ENCODE assay signal across 8 cellular contexts in the genomic region with DNA sequence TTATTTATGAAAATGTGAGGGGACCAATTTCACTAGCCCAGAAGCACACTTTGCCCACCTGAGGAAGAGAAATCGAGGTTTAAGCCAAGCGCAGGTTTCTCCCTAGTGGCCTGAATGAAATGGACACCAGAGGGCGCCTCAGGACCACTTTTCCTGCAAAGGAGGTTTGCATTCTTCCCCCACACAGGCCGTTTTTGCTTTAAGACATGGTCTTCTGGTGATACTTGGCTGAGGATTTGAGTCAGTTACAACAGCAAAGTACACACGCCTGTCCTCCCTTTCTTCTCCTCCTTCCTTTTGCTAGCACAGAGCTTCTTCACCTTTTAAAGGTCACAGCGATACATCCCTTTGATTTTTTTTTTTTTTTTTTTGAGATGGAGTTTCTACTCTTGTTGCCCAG. TPM values are rescaled to one million over a fixed set of nuclear protein-coding genes. Genes with fewer than 3 reads are reported as not detected.
DNase-seq lines count a peak whose midpoint lies in the region; ATAC-seq, FAIRE-seq and TF ChIP-seq lines count a peak whose summit lies in the region.

No MANE protein-coding gene starts in this region.

- no peak overlapping the region for H3K4me3 Mint-ChIP-seq in progenitor cell of endocrine pancreas (ENCODE audit: low read depth)

- H3K27ac Mint-ChIP-seq in activated naive CD4-positive, alpha-beta T cell treated with anti-CD3 and anti-CD28 coated beads, Interleukin-2, amount 50 U/mL, for 72 hours, result no peak overlapping the region
- peak overlapping the region; percentile 74 for H3K27ac Mint-ChIP-seq in progenitor cell of endocrine pancreas

- intact Hi-C loops in Right ventricle myocardium superior (cut with DNase I), result loop anchor here (5.0 to 10.0 kb wide), 2 partner anchors 234 to 577 kb away; no protein-coding TSS in a partner anchor

- DNase-seq in G401 (ENCODE audit: low spot score) (peak; percentile 87), MV-4-11 (lab: John Stamatoyannopoulos, UW) (peak; percentile 65), SKM-1 (lab: John Stamatoyannopoulos, UW; ENCODE audit: unreplicated experiment) (peak; percentile 46), Right ventricle myocardium superior (peak; percentile 80), progenitor cell of endocrine pancreas (ENCODE audit: low spot score, unreplicated experiment) (peak; percentile 79), urothelium cell line (ENCODE audit: low spot score) (peak; percentile 77)
- peak in 1 of 2 donors; percentile 84 for DNase-seq in activated naive CD4-positive, alpha-beta T cell treated with anti-CD3 and anti-CD28 coated beads, Interleukin-2, amount 50 U/mL, for 72 hours (ENCODE audit: low spot score in 2 of 2)

- no peak for FAIRE-seq in urothelium cell line (lab: Jason Lieb, UNC)

- H3K27me3 Mint-ChIP-seq in progenitor cell of endocrine pancreas, result peaks cover 5% of the 10 kb centered on the region

- peak; percentile 81 to 82 for ATAC-seq in activated naive CD4-positive, alpha-beta T cell treated with anti-CD3 and anti-CD28 coated beads, Interleukin-2, amount 50 U/mL, for 72 hours
- ATAC-seq in Right ventricle myocardium superior (ENCODE audit: poor library complexity), result peak; percentile 87
- no peak for ATAC-seq in GM18511 (IDR thresholded peaks at IDR 0.05; ENCODE audit: unreplicated experiment)

- in situ Hi-C loops in G401 (cut with HindIII; ENCODE audit: low sequenced_read_pairs), result no loop called here

- no peaks in the 10 kb centered on the region for H3K9me3 Mint-ChIP-seq in activated naive CD4-positive, alpha-beta T cell treated with anti-CD3 and anti-CD28 coated beads, Interleukin-2, amount 50 U/mL, for 72 hours
- no peaks in the 10 kb centered on the region for H3K9me3 Mint-ChIP-seq in progenitor cell of endocrine pancreas (ENCODE audit: low read depth)

- TF ChIP-seq CTCF in progenitor cell of endocrine pancreas (IDR thresholded peaks at IDR 0.05; ENCODE audit: unreplicated experiment), result peak; percentile 95

- H3K4me1 Mint-ChIP-seq in progenitor cell of endocrine pancreas (ENCODE audit: low read depth), result peaks cover 1% of the 10 kb centered on the region

- H3K36me3 Mint-ChIP-seq in activated naive CD4-positive, alpha-beta T cell treated with anti-CD3 and anti-CD28 coated beads, Interleukin-2, amount 50 U/mL, for 72 hours, result no peaks in the 10 kb centered on the region
- H3K36me3 Mint-ChIP-seq in progenitor cell of endocrine pancreas (ENCODE audit: insufficient read depth), result peaks cover 2% of the 10 kb centered on the region

RNA-seq across cellular contexts. Expression of a gene that starts 5.4 kb away (rescaled TPM):
- total RNA-seq in G401 (2014; rRNA removed; shearing (Covaris generic)), result not detected in 2 replicates
- not detected for total RNA-seq in activated naive CD4-positive, alpha-beta T cell treated with anti-CD3 and anti-CD28 coated beads, Interleukin-2, amount 50 U/mL, for 72 hours
- total RNA-seq in Right ventricle myocardium superior (not detected), progenitor cell of endocrine pancreas (not detected in 2 replicates)

RNA-seq across cellular contexts. Expression of a gene that starts 35.9 kb away (rescaled TPM):
- total RNA-seq in G401 (2014; rRNA removed; shearing (Covaris generic)), result 4.4 and 8.8 TPM in 2 replicates
- 10 to 100 TPM; 11.7 to 23.2 TPM for total RNA-seq in activated naive CD4-positive, alpha-beta T cell treated with anti-CD3 and anti-CD28 coated beads, Interleukin-2, amount 50 U/mL, for 72 hours
- total RNA-seq in Right ventricle myocardium superior, result 3.0 TPM
- total RNA-seq in progenitor cell of endocrine pancreas, result 19.0 and 19.9 TPM in 2 replicates
